Comparison of ENCODE assay signal across 15 cellular contexts in genomic region chr9:14179449-14179848, GRCh38.
DNase-seq lines count a peak whose midpoint lies in the region; ATAC-seq and TF ChIP-seq lines count a peak whose summit lies in the region.
"Had no signal": no experiment of that assay in that cellular context is flagged by ENCODE, and none has a peak within 500 bp of the region (broad histone marks: within the 10 kb centered on the region; RNA-seq: fewer than 3 reads in every experiment).

No MANE protein-coding gene starts in this region.

- TF ChIP-seq RAD21 in Ishikawa (IDR thresholded peaks at IDR 0.05; ENCODE audit: low read depth), result no peak

- no peak overlapping the region for H3K4me3 ChIP-seq in body of pancreas
- H3K4me3 ChIP-seq in muscle layer of duodenum (ENCODE audit: low read depth in 1 of 2, low read length in 2 of 2), result no peak overlapping the region
- H3K4me3 ChIP-seq: lower lobe of right lung had no signal

- peak; percentile 39; the same call in 1 of the 2 replicates for TF ChIP-seq EP300 in Ishikawa (IDR thresholded peaks at IDR 0.05; ENCODE audit: borderline replicate concordance)

- DNase-seq in NCI-H2081 treated with DMSO at 0.1 percent for 48 hours (lab: John Stamatoyannopoulos, UW) (peak; percentile 85), body of pancreas (peak; percentile 71 to 92 (median 80)), SHP77 (lab: John Stamatoyannopoulos, UW) (no peak), NCI-H82 (lab: John Stamatoyannopoulos, UW) (no peak), NCI-H2227 (lab: John Stamatoyannopoulos, UW; ENCODE audit: unreplicated experiment) (no peak)
- DNase-seq: activated CD4-positive, alpha-beta T cell treated with anti-CD3 and anti-CD28 coated beads for 1 hour; activated T-cell treated with anti-CD3 and anti-CD28 coated beads, Interleukin-2, amount 50 U/mL, for 24 hours; hippocampal formation; lower lobe of right lung; stimulated activated CD4-positive, alpha-beta T cell treated with anti-CD3 and anti-CD28 coated beads, Interleukin-2, amount 100 ng/mL, for 24 hours; T-cell had no signal

- no peaks in the 10 kb centered on the region for H3K36me3 ChIP-seq in body of pancreas (replicated peaks in 1 of 2; ENCODE audit: insufficient read depth in 1 of 2, low read depth in 2 of 2)
- no peaks in the 10 kb centered on the region for H3K36me3 ChIP-seq in muscle layer of duodenum (ENCODE audit: control insufficient read depth in 1 of 2, insufficient read depth in 2 of 2, low read length in 2 of 2)
- H3K36me3 ChIP-seq: esophagus muscularis mucosa, lower lobe of right lung had no signal

- peaks cover 59% of the 10 kb centered on the region for H3K4me1 ChIP-seq in body of pancreas
- H3K4me1 ChIP-seq in muscle layer of duodenum (ENCODE audit: control insufficient read depth in 1 of 2, insufficient read depth in 2 of 2, low read length in 2 of 2), result peaks cover 7 to 11% of the 10 kb centered on the region in 2 donors

- intact Hi-C loops in body of pancreas (cut with DNase I), result no loop called here

- no peak for TF ChIP-seq POLR2A in body of pancreas (IDR thresholded peaks at IDR 0.05)
- TF ChIP-seq POLR2A in GM18505 (IDR thresholded peaks at IDR 0.05; ENCODE audit: borderline replicate concordance, extremely low read depth, insufficient read depth, insufficient read length), result no peak

- WGBS in body of pancreas, 2 donors, result 12% methylated on average over 3 of the region's 3 CpGs

- H3K27me3 ChIP-seq in body of pancreas, result no peaks in the 10 kb centered on the region
- H3K27me3 ChIP-seq in muscle layer of duodenum (ENCODE audit: low read depth, low read length), result no peaks in the 10 kb centered on the region
- H3K27me3 ChIP-seq: esophagus muscularis mucosa had no signal

- TF ChIP-seq CTCF in body of pancreas (IDR thresholded peaks at IDR 0.05), result no peak

- peak overlapping the region; percentile 32 to 93 (median 86) for H3K27ac ChIP-seq in body of pancreas
- peak overlapping the region; percentile 3 for H3K27ac ChIP-seq in muscle layer of duodenum (ENCODE audit: low read length)
- H3K27ac ChIP-seq: lower lobe of right lung had no signal

- no peaks in the 10 kb centered on the region for H3K9me3 ChIP-seq in body of pancreas
- no peaks in the 10 kb centered on the region for H3K9me3 ChIP-seq in muscle layer of duodenum (ENCODE audit: control insufficient read depth in 1 of 2, low read length in 2 of 2)
- H3K9me3 ChIP-seq: esophagus muscularis mucosa, lower lobe of right lung had no signal

- ATAC-seq in body of pancreas (peak; percentile 98), GM18505 (IDR thresholded peaks at IDR 0.05; ENCODE audit: unreplicated experiment) (no peak)
- ATAC-seq: T-cell had no signal

TF ChIP-seq in Ishikawa, 13 proteins besides CTCF, POLR2A, EP300 and RAD21:
- TF ChIP-seq FOXM1 (IDR thresholded peaks at IDR 0.05; ENCODE audit: borderline replicate concordance, low read depth) (no peak), TCF12 (IDR thresholded peaks at IDR 0.05; ENCODE audit: low read depth) (peak; percentile 24; the same call in 1 of the 2 replicates), CEBPB (IDR thresholded peaks at IDR 0.05) (0 out of 2 replicates have a peak, but pooled peaks have one; percentile 28), CREB1 (IDR thresholded peaks at IDR 0.05; ENCODE audit: low read depth) (no peak), TAF1 (IDR thresholded peaks at IDR 0.05; ENCODE audit: low read depth) (no peak), TEAD4 (IDR thresholded peaks at IDR 0.05) (peak; percentile 31; the same call in 1 of the 2 replicates)
TF ChIP-seq in Ishikawa: peak in this region for 3.

Comparison
In these comparisons a context has a peak if more than half of its experiments do, and no peak if none do; other contexts are left out.
1. DNase-seq: peak in NCI-H2081 treated with DMSO at 0.1 percent for 48 hours (single experiment) and body of pancreas (4 of 4); none in SHP77 (0 of 2), NCI-H82 (single experiment) and NCI-H2227 (single experiment).